In the genomic region with DNA sequence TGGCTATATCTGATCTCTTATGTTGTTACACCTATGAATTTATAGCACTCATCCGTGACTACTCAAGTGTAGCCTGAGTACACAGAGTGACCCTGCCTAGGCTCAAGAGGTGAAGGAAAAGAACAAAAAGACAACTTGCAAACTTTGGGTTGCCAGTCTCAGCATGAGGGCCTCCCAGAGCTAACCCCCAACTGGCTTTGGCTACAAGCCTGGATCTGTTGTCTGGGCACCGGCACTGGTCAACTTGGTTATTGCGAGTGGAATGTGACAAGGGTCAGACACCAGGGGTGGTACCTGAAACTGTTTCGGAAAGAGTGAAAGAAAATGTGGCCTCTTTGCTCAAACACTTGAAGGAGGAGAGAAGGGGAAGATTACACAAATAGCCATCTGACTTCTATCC, we compare ENCODE assay signal across 17 cellular contexts. TPM values are rescaled to one million over a fixed set of nuclear protein-coding genes. Genes with fewer than 3 reads are reported as not detected.
A peak's percentile ranks its signal among the peaks of the same experiment; 100 is the strongest.
DNase-seq lines count a peak whose midpoint lies in the region; ATAC-seq and TF ChIP-seq lines count a peak whose summit lies in the region.
"Had no signal": no experiment of that assay in that cellular context is flagged by ENCODE, and none has a peak within 500 bp of the region (broad histone marks: within the 10 kb centered on the region; RNA-seq: fewer than 3 reads in every experiment).

No MANE protein-coding gene starts in this region.

- H3K27me3 Mint-ChIP-seq in activated naive CD8-positive, alpha-beta T cell treated with anti-CD3 and anti-CD28 coated beads, Interleukin-2, amount 10 ng/mL, durations not matched to agents 7 days and 5 days = no peaks in the 10 kb centered on the region
- H3K27me3 Mint-ChIP-seq in activated naive CD8-positive, alpha-beta T cell treated with anti-CD3 and anti-CD28 coated beads, Interleukin-2, amount 50 U/mL, for 24 hours = peaks cover 1% of the 10 kb centered on the region
- no peaks in the 10 kb centered on the region for H3K27me3 Mint-ChIP-seq in activated T-helper 2 cell treated with anti-CD3 and anti-CD28 coated beads, Interferon-gamma antibody, Interleukin-2, Interleukin-4, amounts not matched to agents 10 μg/mL and 5 μg/mL and 100 μg/mL, durations not matched to agents 14 hours and 24 hours and 36 hours (ENCODE audit: low read depth)
- H3K27me3 Mint-ChIP-seq: CD4-positive, alpha-beta T cell had no signal

- TF ChIP-seq CTCF in thyroid gland (IDR thresholded peaks at IDR 0.05) = peak in 1 of 6 experiments; percentile 8

- peaks cover 40% of the 10 kb centered on the region for H3K4me1 Mint-ChIP-seq in activated naive CD8-positive, alpha-beta T cell treated with anti-CD3 and anti-CD28 coated beads, Interleukin-2, amount 10 ng/mL, durations not matched to agents 7 days and 5 days
- peaks cover 27% of the 10 kb centered on the region for H3K4me1 Mint-ChIP-seq in activated naive CD8-positive, alpha-beta T cell treated with anti-CD3 and anti-CD28 coated beads, Interleukin-2, amount 50 U/mL, for 24 hours
- H3K4me1 Mint-ChIP-seq in activated T-helper 2 cell treated with anti-CD3 and anti-CD28 coated beads, Interferon-gamma antibody, Interleukin-2, Interleukin-4, amounts not matched to agents 10 μg/mL and 5 μg/mL and 100 μg/mL, durations not matched to agents 14 hours and 24 hours and 36 hours (ENCODE audit: low read depth) = peaks cover 41% of the 10 kb centered on the region

- POLR2A ChIA-PET in activated naive CD8-positive, alpha-beta T cell treated with anti-CD3 and anti-CD28 coated beads, Interleukin-2, amount 10 ng/mL, durations not matched to agents 7 days and 5 days (lab: Charles Lee) = no interaction called here

- H3K27ac ChIP-seq in thyroid gland = no peak overlapping the region
- H3K27ac ChIP-seq: 22Rv1, A549, C4-2B had no signal

- H3K4me1 ChIP-seq in thyroid gland = peaks cover 11 to 19% of the 10 kb centered on the region in 2 donors
- H3K4me1 ChIP-seq: A549 had no signal

- intact Hi-C loops in activated T-helper 2 cell treated with anti-CD3 and anti-CD28 coated beads, Interferon-gamma antibody, Interleukin-2, Interleukin-4, amounts not matched to agents 10 μg/mL and 5 μg/mL and 100 μg/mL, durations not matched to agents 14 hours and 24 hours and 36 hours (cut with micrococcal nuclease) = no loop called here
- intact Hi-C loops in thyroid gland (cut with DNase I) = no loop called here

- peaks cover 46% of the 10 kb centered on the region for H3K36me3 Mint-ChIP-seq in activated naive CD8-positive, alpha-beta T cell treated with anti-CD3 and anti-CD28 coated beads, Interleukin-2, amount 10 ng/mL, durations not matched to agents 7 days and 5 days
- H3K36me3 Mint-ChIP-seq in activated naive CD8-positive, alpha-beta T cell treated with anti-CD3 and anti-CD28 coated beads, Interleukin-2, amount 50 U/mL, for 24 hours (ENCODE audit: low read depth) = no peaks in the 10 kb centered on the region
- H3K36me3 Mint-ChIP-seq in activated T-helper 2 cell treated with anti-CD3 and anti-CD28 coated beads, Interferon-gamma antibody, Interleukin-2, Interleukin-4, amounts not matched to agents 10 μg/mL and 5 μg/mL and 100 μg/mL, durations not matched to agents 14 hours and 24 hours and 36 hours (ENCODE audit: low read depth) = peaks cover 46% of the 10 kb centered on the region

- no peak for ATAC-seq in activated naive CD8-positive, alpha-beta T cell treated with anti-CD3 and anti-CD28 coated beads, Interleukin-2, amount 10 ng/mL, durations not matched to agents 7 days and 5 days (ENCODE audit: low read depth)
- no peak for ATAC-seq in activated naive CD8-positive, alpha-beta T cell treated with anti-CD3 and anti-CD28 coated beads, Interleukin-2, amount 50 U/mL, for 24 hours
- ATAC-seq: A549, GM23338 had no signal

- WGBS in thyroid gland, 2 donors = 44 to 46% methylated on average over 4 of the region's 4 CpGs

- TF ChIP-seq POLR2A in thyroid gland (IDR thresholded peaks at IDR 0.05) = no peak

- no peaks in the 10 kb centered on the region for H3K27me3 ChIP-seq in thyroid gland

- H3K4me3 Mint-ChIP-seq in activated naive CD8-positive, alpha-beta T cell treated with anti-CD3 and anti-CD28 coated beads, Interleukin-2, amount 10 ng/mL, durations not matched to agents 7 days and 5 days = no peak overlapping the region
- H3K4me3 Mint-ChIP-seq in activated naive CD8-positive, alpha-beta T cell treated with anti-CD3 and anti-CD28 coated beads, Interleukin-2, amount 50 U/mL, for 24 hours = no peak overlapping the region
- no peak overlapping the region for H3K4me3 Mint-ChIP-seq in activated T-helper 2 cell treated with anti-CD3 and anti-CD28 coated beads, Interferon-gamma antibody, Interleukin-2, Interleukin-4, amounts not matched to agents 10 μg/mL and 5 μg/mL and 100 μg/mL, durations not matched to agents 14 hours and 24 hours and 36 hours (ENCODE audit: low read depth)
- H3K4me3 Mint-ChIP-seq: CD4-positive, alpha-beta T cell; GM23338; HFFc6 had no signal

- no peaks in the 10 kb centered on the region for H3K9me3 ChIP-seq in thyroid gland
- H3K9me3 ChIP-seq: A549, Caco-2 had no signal

- no peak overlapping the region for H3K4me3 ChIP-seq in thyroid gland (replicated peaks in 1 of 3)
- H3K4me3 ChIP-seq: A549, GM23338 had no signal

- H3K27ac Mint-ChIP-seq in activated naive CD8-positive, alpha-beta T cell treated with anti-CD3 and anti-CD28 coated beads, Interleukin-2, amount 10 ng/mL, durations not matched to agents 7 days and 5 days = peak overlapping the region; percentile 0
- H3K27ac Mint-ChIP-seq in activated naive CD8-positive, alpha-beta T cell treated with anti-CD3 and anti-CD28 coated beads, Interleukin-2, amount 50 U/mL, for 24 hours = no peak overlapping the region
- H3K27ac Mint-ChIP-seq in activated T-helper 2 cell treated with anti-CD3 and anti-CD28 coated beads, Interferon-gamma antibody, Interleukin-2, Interleukin-4, amounts not matched to agents 10 μg/mL and 5 μg/mL and 100 μg/mL, durations not matched to agents 14 hours and 24 hours and 36 hours = peak overlapping the region; percentile 46
- H3K27ac Mint-ChIP-seq: CD4-positive, alpha-beta T cell; GM23338; HFFc6 had no signal

- no peaks in the 10 kb centered on the region for H3K36me3 ChIP-seq in thyroid gland

- H3K9me3 Mint-ChIP-seq in activated naive CD8-positive, alpha-beta T cell treated with anti-CD3 and anti-CD28 coated beads, Interleukin-2, amount 10 ng/mL, durations not matched to agents 7 days and 5 days = peaks cover 9% of the 10 kb centered on the region
- H3K9me3 Mint-ChIP-seq in activated naive CD8-positive, alpha-beta T cell treated with anti-CD3 and anti-CD28 coated beads, Interleukin-2, amount 50 U/mL, for 24 hours = no peaks in the 10 kb centered on the region
- peaks cover 21% of the 10 kb centered on the region for H3K9me3 Mint-ChIP-seq in activated T-helper 2 cell treated with anti-CD3 and anti-CD28 coated beads, Interferon-gamma antibody, Interleukin-2, Interleukin-4, amounts not matched to agents 10 μg/mL and 5 μg/mL and 100 μg/mL, durations not matched to agents 14 hours and 24 hours and 36 hours
- H3K9me3 Mint-ChIP-seq: CD4-positive, alpha-beta T cell had no signal

- peak; percentile 37 for DNase-seq in DMS79 treated with DMSO at 0.1 percent for 48 hours (lab: John Stamatoyannopoulos, UW)
- no peak for DNase-seq in DMS79 (lab: John Stamatoyannopoulos, UW)
- no peak for DNase-seq in activated naive CD8-positive, alpha-beta T cell treated with anti-CD3 and anti-CD28 coated beads, Interleukin-2, amount 10 ng/mL, durations not matched to agents 7 days and 5 days
- no peak for DNase-seq in activated naive CD8-positive, alpha-beta T cell treated with anti-CD3 and anti-CD28 coated beads, Interleukin-2, amount 50 U/mL, for 24 hours
- DNase-seq in activated T-helper 2 cell treated with anti-CD3 and anti-CD28 coated beads, Interferon-gamma antibody, Interleukin-2, Interleukin-4, amounts not matched to agents 10 μg/mL and 5 μg/mL and 100 μg/mL, durations not matched to agents 14 hours and 24 hours and 36 hours (ENCODE audit: low spot score) = no peak
- peak; percentile 54 to 60 for DNase-seq in thyroid gland
- no peak for DNase-seq in iPS-NIHi7 (ENCODE audit: extremely low spot score)
- DNase-seq: AML-193; Caco-2; CD4-positive, alpha-beta T cell; GF-D8; HCEC 1CT; HFFc6 had no signal

RNA-seq across cellular contexts. Expression of a gene that starts 49.5 kb away (rescaled TPM):
- total RNA-seq in activated naive CD8-positive, alpha-beta T cell treated with anti-CD3 and anti-CD28 coated beads, Interleukin-2, amount 10 ng/mL, durations not matched to agents 7 days and 5 days = 10 to 100 TPM; 32.1 to 34.0 TPM
- 12.0 and 16.5 TPM in 2 replicates for total RNA-seq in activated T-helper 2 cell treated with anti-CD3 and anti-CD28 coated beads, Interferon-gamma antibody, Interleukin-2, Interleukin-4, amounts not matched to agents 10 μg/mL and 5 μg/mL and 100 μg/mL, durations not matched to agents 14 hours and 24 hours and 36 hours
- 100 to 1,000 TPM in 1 of 4 donors, 10 to 100 TPM in 3; 40.3 to 109 (median 67.2) TPM for total RNA-seq in thyroid gland

Comparison
In these comparisons a context has a peak if more than half of its experiments do, and no peak if none do; other contexts are left out.
1. DNase-seq: peak in DMS79 treated with DMSO at 0.1 percent for 48 hours (single experiment) and thyroid gland (2 of 2); none in DMS79 (single experiment), activated naive CD8-positive, alpha-beta T cell treated with anti-CD3 and anti-CD28 coated beads, Interleukin-2, amount 10 ng/mL, durations not matched to agents 7 days and 5 days (single experiment), activated naive CD8-positive, alpha-beta T cell treated with anti-CD3 and anti-CD28 coated beads, Interleukin-2, amount 50 U/mL, for 24 hours (single experiment), activated T-helper 2 cell treated with anti-CD3 and anti-CD28 coated beads, Interferon-gamma antibody, Interleukin-2, Interleukin-4, amounts not matched to agents 10 μg/mL and 5 μg/mL and 100 μg/mL, durations not matched to agents 14 hours and 24 hours and 36 hours (single experiment) and iPS-NIHi7 (single experiment).